In the genomic region with DNA sequence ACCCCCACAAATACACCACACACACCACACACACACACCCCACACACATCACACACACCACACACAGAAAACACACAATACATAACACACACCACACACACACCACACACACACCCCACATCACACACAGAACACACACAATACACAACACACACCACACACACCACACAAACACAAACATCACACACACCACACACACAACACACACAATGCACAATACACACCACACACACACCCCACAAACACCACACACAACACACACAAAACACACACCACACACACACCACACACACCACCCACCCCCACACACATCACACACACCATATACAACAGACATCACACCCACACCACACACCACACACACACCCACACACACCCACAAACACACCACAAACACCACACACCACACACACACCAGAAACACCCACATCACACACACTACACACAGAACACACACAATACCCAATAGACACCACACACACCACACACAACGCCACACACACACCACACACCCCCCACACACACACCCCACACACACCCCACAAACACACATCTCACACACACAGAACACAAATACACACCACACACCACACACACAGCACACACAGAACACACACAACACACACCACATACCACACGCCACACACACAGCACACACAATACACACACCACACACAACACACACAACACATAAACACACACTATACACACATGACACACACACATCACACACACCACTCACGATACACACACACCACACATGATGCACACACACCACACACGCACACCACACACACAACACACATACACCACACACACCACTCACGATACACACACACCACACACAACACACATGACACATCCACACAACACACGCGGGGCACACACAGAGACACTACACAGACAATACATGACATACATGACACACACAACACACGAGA, we compare ENCODE assay signal across 32 cellular contexts. TPM values are rescaled to one million over a fixed set of nuclear protein-coding genes. Genes with fewer than 3 reads are reported as not detected.
"Had no signal": no experiment of that assay in that cellular context is flagged by ENCODE, and none has a peak within 500 bp of the region (broad histone marks: within the 10 kb centered on the region; RNA-seq: fewer than 3 reads in every experiment).

No MANE protein-coding gene starts in this region.

- H3K27ac ChIP-seq: gastrocnemius medialis, heart left ventricle, hepatocyte, neural progenitor cell, prostate gland, right atrium auricular region, sigmoid colon, stomach, thyroid gland had no signal

- H3K4me1 Mint-ChIP-seq: memory B cell; mesothelial cell of epicardium; naive thymus-derived CD4-positive, alpha-beta T cell; nephron; stimulated activated effector memory CD8-positive, alpha-beta T cell treated with anti-CD3 and anti-CD28 coated beads, Interleukin-12 subunit alpha, Interleukin-12 subunit beta, amount 100 ng/mL, for 72 hours had no signal

- H3K9ac ChIP-seq: neural progenitor cell had no signal

- H3K4me3 Mint-ChIP-seq: effector memory CD8-positive, alpha-beta T cell; memory B cell; mesothelial cell of epicardium; naive thymus-derived CD4-positive, alpha-beta T cell; nephron; neural progenitor cell; stimulated activated effector memory CD8-positive, alpha-beta T cell treated with anti-CD3 and anti-CD28 coated beads, Interleukin-12 subunit alpha, Interleukin-12 subunit beta, amount 100 ng/mL, for 72 hours; type B pancreatic cell had no signal

- H3K27ac Mint-ChIP-seq: effector memory CD8-positive, alpha-beta T cell; memory B cell; mesothelial cell of epicardium; naive thymus-derived CD4-positive, alpha-beta T cell; nephron; neural progenitor cell; stimulated activated effector memory CD8-positive, alpha-beta T cell treated with anti-CD3 and anti-CD28 coated beads, Interleukin-12 subunit alpha, Interleukin-12 subunit beta, amount 100 ng/mL, for 72 hours; type B pancreatic cell had no signal

- H3K36me3 ChIP-seq: gastrocnemius medialis, heart left ventricle, neural progenitor cell, prostate gland, right atrium auricular region, sigmoid colon, stomach, thyroid gland had no signal

- H3K79me2 ChIP-seq: hepatocyte had no signal

- ATAC-seq: effector memory CD8-positive, alpha-beta T cell; gastrocnemius medialis; naive thymus-derived CD4-positive, alpha-beta T cell; stimulated activated effector memory CD8-positive, alpha-beta T cell treated with anti-CD3 and anti-CD28 coated beads, Interleukin-12 subunit alpha, Interleukin-12 subunit beta, amount 100 ng/mL, for 72 hours had no signal

- H3K9me3 Mint-ChIP-seq: effector memory CD8-positive, alpha-beta T cell; memory B cell; mesothelial cell of epicardium; naive thymus-derived CD4-positive, alpha-beta T cell; nephron; neural progenitor cell; stimulated activated effector memory CD8-positive, alpha-beta T cell treated with anti-CD3 and anti-CD28 coated beads, Interleukin-12 subunit alpha, Interleukin-12 subunit beta, amount 100 ng/mL, for 72 hours; type B pancreatic cell had no signal

- H3K27me3 ChIP-seq: hepatocyte, neural progenitor cell, thyroid gland had no signal

- H3K4me3 ChIP-seq: gastrocnemius medialis, heart left ventricle, hepatocyte, lung, mucosa of descending colon, neural progenitor cell, prostate gland, right atrium auricular region, sigmoid colon, stomach, thyroid gland had no signal

- H3K9me3 ChIP-seq: gastrocnemius medialis, heart left ventricle, mucosa of descending colon, prostate gland, right atrium auricular region, sigmoid colon, stomach, thyroid gland had no signal

- H2AFZ ChIP-seq: hepatocyte, neural progenitor cell had no signal

- DNase-seq: cortex of kidney; effector memory CD8-positive, alpha-beta T cell; foreskin fibroblast; gastrocnemius medialis; heart left ventricle; kidney; mucosa of descending colon; naive thymus-derived CD4-positive, alpha-beta T cell; nucleus accumbens; sigmoid colon; stimulated activated CD4-positive, alpha-beta T cell treated with anti-CD3 and anti-CD28 coated beads, Interleukin-2, amount 100 ng/mL, for 24 hours; stimulated activated CD4-positive, alpha-beta T cell treated with anti-CD3 and anti-CD28 coated beads, Interleukin-4, amount 100 ng/mL, for 24 hours; stimulated activated naive CD4-positive, alpha-beta T cell treated with Interleukin-2 at 50 U/mL for 16 hours; stomach; thyroid gland had no signal

- H3K27me3 Mint-ChIP-seq: effector memory CD8-positive, alpha-beta T cell; memory B cell; naive thymus-derived CD4-positive, alpha-beta T cell; type B pancreatic cell had no signal

- H3K4me2 ChIP-seq: hepatocyte, neural progenitor cell had no signal

- H3K4me1 ChIP-seq: gastrocnemius medialis, heart left ventricle, neural progenitor cell, prostate gland, right atrium auricular region, sigmoid colon, thyroid gland had no signal

- H3K36me3 Mint-ChIP-seq: memory B cell; mesothelial cell of epicardium; naive thymus-derived CD4-positive, alpha-beta T cell; neural progenitor cell; stimulated activated effector memory CD8-positive, alpha-beta T cell treated with anti-CD3 and anti-CD28 coated beads, Interleukin-12 subunit alpha, Interleukin-12 subunit beta, amount 100 ng/mL, for 72 hours; type B pancreatic cell had no signal

RNA-seq across cellular contexts. Expression of a gene that starts 11.0 kb away (rescaled TPM):
- total RNA-seq: dermis microvascular lymphatic vessel endothelial cell; heart left ventricle; naive thymus-derived CD4-positive, alpha-beta T cell; osteocyte; right atrium auricular region; skeletal muscle tissue; temporal lobe; thyroid gland had no signal
- polyA plus RNA-seq: heart left ventricle; naive thymus-derived CD4-positive, alpha-beta T cell had no signal

RNA-seq across cellular contexts. Expression of a gene that starts 41.9 kb away (rescaled TPM):
- total RNA-seq: dermis microvascular lymphatic vessel endothelial cell; heart left ventricle; hepatocyte; kidney; left lobe of liver; liver; lung; mesothelial cell of epicardium; naive thymus-derived CD4-positive, alpha-beta T cell; right atrium auricular region; sigmoid colon; stomach; subcutaneous adipose tissue; temporal lobe; thyroid gland had no signal
- polyA plus RNA-seq: heart left ventricle had no signal
